8 cellular contexts compared by ENCODE assay signal in the genomic region with DNA sequence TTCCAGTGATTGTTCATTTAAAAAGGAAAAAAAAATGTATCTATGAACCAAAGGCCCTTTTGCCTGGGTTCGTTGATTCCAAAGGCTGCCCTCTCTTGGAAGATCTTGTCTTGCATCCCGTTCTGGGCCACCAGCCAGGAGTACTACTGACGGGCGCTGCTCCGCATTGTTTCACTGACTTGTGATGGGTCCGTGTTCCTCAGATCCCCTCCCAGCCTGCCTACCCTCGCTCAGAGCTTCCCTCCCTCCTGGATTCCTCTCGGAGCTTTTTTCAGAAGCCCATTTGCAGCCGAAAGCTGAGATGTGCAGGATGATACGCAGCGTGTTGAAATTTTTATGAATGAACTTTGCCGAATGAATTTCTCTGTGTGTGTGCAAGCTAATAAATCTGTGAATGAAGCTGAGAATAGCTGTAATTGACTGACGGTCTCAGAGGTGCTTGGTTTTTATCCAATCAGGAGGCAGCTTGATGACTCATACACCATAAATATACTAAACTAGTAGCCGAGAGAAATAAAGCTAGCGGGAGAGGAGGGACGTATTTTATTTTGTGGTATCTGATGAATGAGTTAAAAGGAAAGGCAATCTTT. TPM values are rescaled to one million over a fixed set of nuclear protein-coding genes. Genes with fewer than 3 reads are reported as not detected.
DNase-seq lines count a peak whose midpoint lies in the region; ATAC-seq and TF ChIP-seq lines count a peak whose summit lies in the region.

A gene with protein sequence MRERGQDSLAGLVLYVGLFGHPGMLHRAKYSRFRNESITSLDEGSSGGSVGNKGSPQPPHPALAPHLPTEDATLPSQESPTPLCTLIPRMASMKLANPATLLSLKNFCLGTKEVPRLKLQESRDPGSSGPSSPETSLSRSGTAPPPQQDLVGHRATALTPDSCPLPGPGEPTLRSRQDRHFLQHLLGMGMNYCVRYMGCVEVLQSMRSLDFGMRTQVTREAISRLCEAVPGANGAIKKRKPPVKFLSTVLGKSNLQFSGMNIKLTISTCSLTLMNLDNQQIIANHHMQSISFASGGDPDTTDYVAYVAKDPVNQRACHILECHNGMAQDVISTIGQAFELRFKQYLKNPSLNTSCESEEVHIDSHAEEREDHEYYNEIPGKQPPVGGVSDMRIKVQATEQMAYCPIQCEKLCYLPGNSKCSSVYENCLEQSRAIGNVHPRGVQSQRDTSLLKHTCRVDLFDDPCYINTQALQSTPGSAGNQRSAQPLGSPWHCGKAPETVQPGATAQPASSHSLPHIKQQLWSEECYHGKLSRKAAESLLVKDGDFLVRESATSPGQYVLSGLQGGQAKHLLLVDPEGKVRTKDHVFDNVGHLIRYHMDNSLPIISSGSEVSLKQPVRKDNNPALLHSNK (minus strand): TSS at position 396 of the 590 bp plus-strand sequence. CDS start 904 bp downstream, outside the sequence.

- H3K36me3 Mint-ChIP-seq in activated CD4-positive, alpha-beta memory T cell treated with anti-CD3 and anti-CD28 coated beads, Interleukin-2, amount 10 ng/mL, durations not matched to agents 7 days and 5 days (ENCODE audit: low read depth), result peaks cover 2% of the 10 kb centered on the region

- H3K9me3 ChIP-seq in BLaER1, result peaks cover 10% of the 10 kb centered on the region; the same call in 1 of the 2 replicates
- no peaks in the 10 kb centered on the region for H3K9me3 ChIP-seq in mucosa of stomach (ENCODE audit: control insufficient read depth, low read length)
- no peaks in the 10 kb centered on the region for H3K9me3 ChIP-seq in upper lobe of left lung

- no peaks in the 10 kb centered on the region for H3K9me3 Mint-ChIP-seq in activated CD4-positive, alpha-beta memory T cell treated with anti-CD3 and anti-CD28 coated beads, Interleukin-2, amount 10 ng/mL, durations not matched to agents 7 days and 5 days

- H3K4me3 ChIP-seq in BLaER1 (no peak within 1 kb of the TSS), fibroblast of pulmonary artery (replicated peaks; ENCODE audit: low read depth, low read length) (peak within 1 kb of the TSS; percentile 68), mucosa of stomach (ENCODE audit: low read length) (no peak within 1 kb of the TSS), upper lobe of left lung (peak within 1 kb of the TSS in 3 of 4 donors; percentile 40 to 54 (median 51))

- DNase-seq in NCI-H1436 (lab: John Stamatoyannopoulos, UW) (peak; percentile 21), fibroblast of pulmonary artery (ENCODE audit: low read depth) (peak; percentile 88), upper lobe of left lung (peak in 1 of 2 donors; percentile 49)
- DNase-seq in activated CD4-positive, alpha-beta memory T cell treated with anti-CD3 and anti-CD28 coated beads, Interleukin-2, amount 10 ng/mL, durations not matched to agents 7 days and 5 days, result peak; percentile 23
- DNase-seq in activated CD4-positive, CD25-positive, alpha-beta regulatory T cell (lab: John Stamatoyannopoulos, UW), result no peak

- ATAC-seq in GM19035 (IDR thresholded peaks at IDR 0.05; ENCODE audit: unreplicated experiment), result peak; percentile 45
- peak in 1 of 2 donors; percentile 78 for ATAC-seq in upper lobe of left lung (ENCODE audit: low FRiP score in 2 of 2)

- H3K4me2 ChIP-seq in BLaER1, result peak within 1 kb of the TSS; percentile 63

- 2 to 4% methylated on average over 14 to 16 of the region's 16 CpGs for WGBS in upper lobe of left lung, 2 donors

- H3K4me1 Mint-ChIP-seq in activated CD4-positive, alpha-beta memory T cell treated with anti-CD3 and anti-CD28 coated beads, Interleukin-2, amount 10 ng/mL, durations not matched to agents 7 days and 5 days, result peaks cover 51% of the 10 kb centered on the region

- H3K4me1 ChIP-seq in BLaER1 (peaks cover 29% of the 10 kb centered on the region), mucosa of stomach (ENCODE audit: control insufficient read depth, insufficient read depth, low read length) (no peaks in the 10 kb centered on the region), upper lobe of left lung (peaks cover 9 to 23% (median 22%) of the 10 kb centered on the region in 4 donors)

- peak within 1 kb of the TSS; percentile 58 for H3K27ac Mint-ChIP-seq in activated CD4-positive, alpha-beta memory T cell treated with anti-CD3 and anti-CD28 coated beads, Interleukin-2, amount 10 ng/mL, durations not matched to agents 7 days and 5 days

- H3K27me3 ChIP-seq in BLaER1, result no peaks in the 10 kb centered on the region; the same call in 1 of the 2 replicates
- H3K27me3 ChIP-seq in mucosa of stomach (ENCODE audit: control insufficient read depth, insufficient read depth, low read length), result peaks cover 24% of the 10 kb centered on the region
- H3K27me3 ChIP-seq in upper lobe of left lung, result peaks cover 0 to 6% (median 0%) of the 10 kb centered on the region in 4 donors

- TF ChIP-seq CTCF in fibroblast of pulmonary artery (IDR thresholded peaks at IDR 0.05; ENCODE audit: low read length, missing control alignments) (peak; percentile 40), upper lobe of left lung (IDR thresholded peaks at IDR 0.05) (no peak)

- TF ChIP-seq EP300 in upper lobe of left lung (IDR thresholded peaks at IDR 0.05), result no peak

- TF ChIP-seq POLR2A in upper lobe of left lung (IDR thresholded peaks at IDR 0.05), result no peak

- peak within 1 kb of the TSS; percentile 67 for H3K4me3 Mint-ChIP-seq in activated CD4-positive, alpha-beta memory T cell treated with anti-CD3 and anti-CD28 coated beads, Interleukin-2, amount 10 ng/mL, durations not matched to agents 7 days and 5 days

- no peaks in the 10 kb centered on the region for H3K36me3 ChIP-seq in BLaER1
- H3K36me3 ChIP-seq in mucosa of stomach (ENCODE audit: control insufficient read depth, insufficient read depth, low read length), result no peaks in the 10 kb centered on the region
- H3K36me3 ChIP-seq in upper lobe of left lung, result no peaks in the 10 kb centered on the region

- no peak within 1 kb of the TSS for H3K27ac ChIP-seq in BLaER1
- H3K27ac ChIP-seq in upper lobe of left lung, result no peak within 1 kb of the TSS

- H4K20me1 ChIP-seq in BLaER1, result no peaks in the 10 kb centered on the region

- POLR2A ChIA-PET in activated CD4-positive, alpha-beta memory T cell treated with anti-CD3 and anti-CD28 coated beads, Interleukin-2, amount 10 ng/mL, durations not matched to agents 7 days and 5 days (lab: Charles Lee), result interaction anchor here (1.4 to 6.8 kb wide), 6 partner anchors 9 to 153 kb away, joined by 4 to 55 read pairs (median 8); a partner anchor contains a TSS

- CTCF ChIA-PET in activated CD4-positive, alpha-beta memory T cell treated with anti-CD3 and anti-CD28 coated beads, Interleukin-2, amount 10 ng/mL, durations not matched to agents 7 days and 5 days (lab: Charles Lee), result interaction anchor here (0.7 to 6.4 kb wide), 7 partner anchors 9 to 182 kb away, joined by 3 to 113 read pairs (median 4); a partner anchor contains a TSS

- H3K9ac ChIP-seq in BLaER1 (no peak within 1 kb of the TSS), mucosa of stomach (ENCODE audit: low read length) (peak within 1 kb of the TSS; percentile 0)

- peaks cover 35% of the 10 kb centered on the region for H3K27me3 Mint-ChIP-seq in activated CD4-positive, alpha-beta memory T cell treated with anti-CD3 and anti-CD28 coated beads, Interleukin-2, amount 10 ng/mL, durations not matched to agents 7 days and 5 days

RNA-seq across cellular contexts. Expression of the gene that starts here (rescaled TPM):
- total RNA-seq in activated CD4-positive, alpha-beta memory T cell treated with anti-CD3 and anti-CD28 coated beads, Interleukin-2, amount 10 ng/mL, durations not matched to agents 7 days and 5 days, result 1 to 10 TPM; 1.9 to 2.8 TPM
- under 1 TPM in 4 of 6 donors, not detected in 2; under 0.01 to 0.59 (median 0.20) TPM for total RNA-seq in upper lobe of left lung

Comparison
In these comparisons a context has a peak if more than half of its experiments do, and no peak if none do; other contexts are left out.
1. H3K4me3 ChIP-seq: peak in fibroblast of pulmonary artery (single experiment) and upper lobe of left lung (3 of 4); none in BLaER1 (single experiment) and mucosa of stomach (single experiment).
2. DNase-seq: peak in NCI-H1436 (single experiment), activated CD4-positive, alpha-beta memory T cell treated with anti-CD3 and anti-CD28 coated beads, Interleukin-2, amount 10 ng/mL, durations not matched to agents 7 days and 5 days (single experiment) and fibroblast of pulmonary artery (single experiment); none in activated CD4-positive, CD25-positive, alpha-beta regulatory T cell (0 of 4).